Comparison of ENCODE assay signal across 18 cellular contexts in the genomic region with DNA sequence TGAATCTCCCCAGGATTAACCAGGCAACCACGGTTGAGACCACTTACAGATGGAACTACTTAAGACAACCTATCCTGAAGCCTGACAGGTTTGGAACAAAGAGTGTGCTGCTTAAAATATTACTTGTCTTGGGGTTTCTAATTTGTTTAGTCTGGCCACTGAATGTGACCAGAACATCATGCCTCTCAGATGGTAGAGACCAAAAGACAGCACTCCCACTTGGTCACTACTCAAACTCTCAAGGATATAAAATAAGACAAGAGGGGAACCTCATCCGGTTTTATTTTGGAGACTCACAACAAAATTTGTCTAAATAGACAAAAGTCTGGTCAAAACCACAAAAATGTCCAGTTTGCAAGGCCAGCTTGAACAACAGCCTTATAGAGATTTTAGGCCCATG.
"Had no signal": no experiment of that assay in that cellular context is flagged by ENCODE, and none has a peak within 500 bp of the region (broad histone marks: within the 10 kb centered on the region; RNA-seq: fewer than 3 reads in every experiment).

No MANE protein-coding gene starts in this region.

- H3K9me3 ChIP-seq: esophagus muscularis mucosa, gastroesophageal sphincter, left ventricle myocardium inferior, mucosa of descending colon, neutrophil, stomach, thoracic aorta had no signal

- H3K27ac ChIP-seq: dorsolateral prefrontal cortex, esophagus muscularis mucosa, gastroesophageal sphincter, left ventricle myocardium inferior, neutrophil, stomach, thoracic aorta had no signal

- H3K4me1 ChIP-seq: esophagus muscularis mucosa, gastroesophageal sphincter, left ventricle myocardium inferior, stomach had no signal

- H3K36me3 ChIP-seq: esophagus muscularis mucosa, gastroesophageal sphincter, left ventricle myocardium inferior, neutrophil, stomach, thoracic aorta had no signal

- DNase-seq: cortex of kidney; dorsolateral prefrontal cortex; effector CD8-positive, alpha-beta T cell; glutamatergic neuron; kidney; left cardiac atrium; left ventricle myocardium inferior; mucosa of descending colon; naive thymus-derived CD8-positive, alpha-beta T cell; stimulated activated naive CD4-positive, alpha-beta T cell; stomach; substantia nigra; trophoblast cell had no signal

- ATAC-seq: gastroesophageal sphincter; left cardiac atrium; mucosa of descending colon; naive thymus-derived CD8-positive, alpha-beta T cell; sciatic nerve had no signal

- H3K27me3 ChIP-seq: dorsolateral prefrontal cortex, esophagus muscularis mucosa, gastroesophageal sphincter, neutrophil, stomach had no signal

- H3K4me3 ChIP-seq: dorsolateral prefrontal cortex, esophagus muscularis mucosa, gastroesophageal sphincter, left ventricle myocardium inferior, mucosa of descending colon, stomach, thoracic aorta had no signal
